Comparison of ENCODE assay signal across 9 cellular contexts in the genomic region with DNA sequence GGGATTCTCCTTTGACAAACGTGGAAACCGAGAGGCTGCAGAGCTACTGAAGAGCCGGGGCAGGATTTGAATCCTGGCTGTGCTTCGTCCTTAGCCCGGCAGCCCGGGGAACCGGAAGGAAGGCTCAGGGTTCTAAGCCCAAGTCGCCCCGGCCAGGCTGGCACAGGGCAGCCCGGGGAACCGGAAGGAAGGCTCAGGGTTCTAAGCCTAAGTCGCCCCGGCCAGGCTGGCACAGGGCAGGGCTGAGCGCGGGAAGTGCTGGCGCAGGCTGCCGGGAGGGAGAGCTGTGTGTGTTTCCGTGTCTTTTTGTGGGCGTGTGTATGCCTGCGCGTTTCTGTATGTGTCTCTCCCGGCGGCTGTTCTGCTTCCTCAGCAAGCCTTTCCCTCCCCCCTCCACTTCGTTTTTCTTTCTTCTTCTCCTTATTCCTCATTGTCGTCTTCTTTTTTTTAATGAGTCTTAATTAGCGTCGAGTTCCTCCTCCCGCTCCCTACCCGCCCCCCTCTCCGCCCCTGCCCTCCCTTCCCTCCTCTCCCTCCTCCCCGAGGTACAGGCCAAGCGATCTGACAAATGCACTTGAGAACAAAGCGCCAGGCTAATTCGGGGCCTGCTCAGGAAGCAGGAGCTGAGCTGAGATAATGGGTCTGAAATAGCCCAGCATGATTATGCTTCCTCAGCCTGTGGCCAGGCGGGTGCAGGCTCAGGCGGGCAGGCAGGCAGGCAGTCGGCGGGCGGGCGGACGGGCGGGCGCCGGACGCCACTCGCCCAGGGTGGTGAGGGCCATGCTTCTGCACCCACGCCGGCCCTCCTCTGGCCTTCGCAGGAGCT.
A peak's percentile ranks its signal among the peaks of the same experiment; 100 is the strongest.
DNase-seq lines count a peak whose midpoint lies in the region; ATAC-seq and TF ChIP-seq lines count a peak whose summit lies in the region.
"Had no signal": no experiment of that assay in that cellular context is flagged by ENCODE, and none has a peak within 500 bp of the region (broad histone marks: within the 10 kb centered on the region; RNA-seq: fewer than 3 reads in every experiment).

No MANE protein-coding gene starts in this region.

- H3K4me2 ChIP-seq in SK-N-SH, result 0 out of 2 replicates have a peak overlapping the region, but pooled peaks have one; percentile 37

- WGBS in SK-N-SH (ENCODE audit: low lambda C conversion rate), result 14% methylated on average over 22 of the region's 49 CpGs
- WGBS in right lobe of liver (ENCODE audit: insufficient coverage, low coverage, low lambda C conversion rate, missing lambda C conversion rate), result 31% methylated on average over 10 of the region's 49 CpGs

- no peaks in the 10 kb centered on the region for H4K20me1 ChIP-seq in SK-N-SH (ENCODE audit: insufficient read depth)

- H3K4me1 ChIP-seq in SK-N-SH (ENCODE audit: control insufficient read depth in 1 of 2, insufficient read depth in 2 of 2, low read depth in 1 of 2, low read length in 1 of 2) (peaks cover 9 to 39% of the 10 kb centered on the region in 2 experiments; a peak in 2 of 4 replicates), right lobe of liver (peaks cover 0 to 8% (median 0%) of the 10 kb centered on the region in 4 donors)

- H3K79me2 ChIP-seq in SK-N-SH (ENCODE audit: insufficient read depth), result no peaks in the 10 kb centered on the region

- CTCF ChIA-PET in activated CD4-positive, alpha-beta T cell treated with anti-CD3 and anti-CD28 coated beads, Interleukin-2, amount 10 ng/mL, durations not matched to agents 7 days and 5 days (lab: Charles Lee), result interaction anchor here (1.3 kb wide), 1 partner anchor 25 kb away, joined by 7 read pairs; no protein-coding TSS in a partner anchor
- CTCF ChIA-PET in SK-N-SH (lab: Yijun Ruan, JAX), result interaction anchor here (0.9 to 4.9 kb wide), 4 partner anchors 49 to 183 kb away, joined by 3 to 20 read pairs (median 4); a partner anchor contains a TSS

- H3K9me3 ChIP-seq in SK-N-SH (no peaks in the 10 kb centered on the region), right lobe of liver (no peaks in the 10 kb centered on the region)

- H3K36me3 Mint-ChIP-seq in activated CD4-positive, alpha-beta T cell treated with anti-CD3 and anti-CD28 coated beads, Interleukin-2, amount 10 ng/mL, durations not matched to agents 7 days and 5 days (ENCODE audit: low read depth), result no peaks in the 10 kb centered on the region
- no peaks in the 10 kb centered on the region for H3K36me3 Mint-ChIP-seq in stimulated activated naive CD8-positive, alpha-beta T cell treated with anti-CD3 and anti-CD28 coated beads, Interleukin-15, Interleukin-2, amounts not matched to agents 100 ng/mL and 50 ng/mL, for 24 hours (ENCODE audit: low read depth)

- H3K27ac ChIP-seq in SK-N-SH (ENCODE audit: low read depth in 2 of 2, low read length in 1 of 2) (peak overlapping the region; percentile 24 to 92; a peak in 3 of 4 replicates), right lobe of liver (peak overlapping the region; percentile 21 to 51 (median 33))

- H2AFZ ChIP-seq in SK-N-SH (ENCODE audit: low read depth), result no peak overlapping the region

- H3K27me3 ChIP-seq in SK-N-SH (ENCODE audit: insufficient read depth), result peaks cover 21% of the 10 kb centered on the region
- H3K27me3 ChIP-seq in right lobe of liver, result no peaks in the 10 kb centered on the region

- peaks cover 3% of the 10 kb centered on the region for H3K4me1 Mint-ChIP-seq in activated CD4-positive, alpha-beta T cell treated with anti-CD3 and anti-CD28 coated beads, Interleukin-2, amount 10 ng/mL, durations not matched to agents 7 days and 5 days
- no peaks in the 10 kb centered on the region for H3K4me1 Mint-ChIP-seq in stimulated activated naive CD8-positive, alpha-beta T cell treated with anti-CD3 and anti-CD28 coated beads, Interleukin-15, Interleukin-2, amounts not matched to agents 100 ng/mL and 50 ng/mL, for 24 hours (ENCODE audit: low read depth)

- no peak for TF ChIP-seq POLR2A in right lobe of liver (IDR thresholded peaks at IDR 0.05)

- intact Hi-C loops in right lobe of liver (cut with DNase I), result no loop called here

- no peak for TF ChIP-seq EP300 in SK-N-SH (IDR thresholded peaks at IDR 0.05; ENCODE audit: borderline replicate concordance in 1 of 2, low read depth in 1 of 2, low read length in 1 of 2)

- no peaks in the 10 kb centered on the region for H3K27me3 Mint-ChIP-seq in activated CD4-positive, alpha-beta T cell treated with anti-CD3 and anti-CD28 coated beads, Interleukin-2, amount 10 ng/mL, durations not matched to agents 7 days and 5 days
- H3K27me3 Mint-ChIP-seq in stimulated activated naive CD8-positive, alpha-beta T cell treated with anti-CD3 and anti-CD28 coated beads, Interleukin-15, Interleukin-2, amounts not matched to agents 100 ng/mL and 50 ng/mL, for 24 hours, result no peaks in the 10 kb centered on the region

- no peaks in the 10 kb centered on the region for H3F3A ChIP-seq in SK-N-SH (replicated peaks; ENCODE audit: insufficient read depth)

- TF ChIP-seq RAD21 in SK-N-SH (IDR thresholded peaks at IDR 0.05; ENCODE audit: low read length), result no peak; the same call in 1 of the 2 replicates

- peak; percentile 8 for DNase-seq in activated CD4-positive, alpha-beta T cell treated with anti-CD3 and anti-CD28 coated beads, Interleukin-2, amount 10 ng/mL, durations not matched to agents 7 days and 5 days
- DNase-seq in activated CD4-positive, alpha-beta T cell treated with anti-CD3 and anti-CD28 coated beads for 1 hour, result no peak
- peak; percentile 73 for DNase-seq in SK-N-SH
- peak; percentile 93 for DNase-seq in dermis blood vessel endothelial cell
- peak in 1 of 3 donors; percentile 47 for DNase-seq in right lobe of liver

- no peaks in the 10 kb centered on the region for H3K9me3 Mint-ChIP-seq in activated CD4-positive, alpha-beta T cell treated with anti-CD3 and anti-CD28 coated beads, Interleukin-2, amount 10 ng/mL, durations not matched to agents 7 days and 5 days
- no peaks in the 10 kb centered on the region for H3K9me3 Mint-ChIP-seq in stimulated activated naive CD8-positive, alpha-beta T cell treated with anti-CD3 and anti-CD28 coated beads, Interleukin-15, Interleukin-2, amounts not matched to agents 100 ng/mL and 50 ng/mL, for 24 hours
- H3K9me3 Mint-ChIP-seq: T-helper 1 cell treated with Interleukin-12 subunit alpha and Interleukin-12 subunit beta and Interleukin-4 antibody, amounts not matched to agents 30 μg/mL and 1 μg/mL, for 36 hours had no signal

- peak; percentile 67 to 71 (median 69) for ATAC-seq in right lobe of liver
- ATAC-seq in GM21447 (IDR thresholded peaks at IDR 0.05; ENCODE audit: unreplicated experiment), result no peak
- ATAC-seq in GM18498 (IDR thresholded peaks at IDR 0.05; ENCODE audit: unreplicated experiment), result no peak

- POLR2A ChIA-PET in activated CD4-positive, alpha-beta T cell treated with anti-CD3 and anti-CD28 coated beads, Interleukin-2, amount 10 ng/mL, durations not matched to agents 7 days and 5 days (lab: Charles Lee), result no interaction called here
- POLR2A ChIA-PET in SK-N-SH (lab: Yijun Ruan, JAX), result interaction anchor here (1.1 to 2.5 kb wide), 2 partner anchors 16 to 66 kb away, joined by 3 to 21 read pairs; a partner anchor contains a TSS

- no peaks in the 10 kb centered on the region for H3K9me2 ChIP-seq in SK-N-SH

- TF ChIP-seq CTCF in SK-N-SH (IDR thresholded peaks at IDR 0.05) (no peak), right lobe of liver (IDR thresholded peaks at IDR 0.05) (no peak)

- no peaks in the 10 kb centered on the region for H3K36me3 ChIP-seq in SK-N-SH (replicated peaks in 1 of 2; ENCODE audit: control insufficient read depth in 1 of 2, insufficient read depth in 2 of 2, low read length in 1 of 2)
- no peaks in the 10 kb centered on the region for H3K36me3 ChIP-seq in right lobe of liver

- H3K4me3 Mint-ChIP-seq in activated CD4-positive, alpha-beta T cell treated with anti-CD3 and anti-CD28 coated beads, Interleukin-2, amount 10 ng/mL, durations not matched to agents 7 days and 5 days, result no peak overlapping the region
- H3K4me3 Mint-ChIP-seq in stimulated activated naive CD8-positive, alpha-beta T cell treated with anti-CD3 and anti-CD28 coated beads, Interleukin-15, Interleukin-2, amounts not matched to agents 100 ng/mL and 50 ng/mL, for 24 hours, result peak overlapping the region; percentile 13
- H3K4me3 Mint-ChIP-seq: T-helper 1 cell treated with Interleukin-12 subunit alpha and Interleukin-12 subunit beta and Interleukin-4 antibody, amounts not matched to agents 30 μg/mL and 1 μg/mL, for 36 hours had no signal

- H3K27ac Mint-ChIP-seq in activated CD4-positive, alpha-beta T cell treated with anti-CD3 and anti-CD28 coated beads, Interleukin-2, amount 10 ng/mL, durations not matched to agents 7 days and 5 days, result no peak overlapping the region
- H3K27ac Mint-ChIP-seq in stimulated activated naive CD8-positive, alpha-beta T cell treated with anti-CD3 and anti-CD28 coated beads, Interleukin-15, Interleukin-2, amounts not matched to agents 100 ng/mL and 50 ng/mL, for 24 hours, result no peak overlapping the region
- H3K27ac Mint-ChIP-seq: T-helper 1 cell treated with Interleukin-12 subunit alpha and Interleukin-12 subunit beta and Interleukin-4 antibody, amounts not matched to agents 30 μg/mL and 1 μg/mL, for 36 hours had no signal

- H3K9ac ChIP-seq in SK-N-SH, result no peak overlapping the region

- H3K4me3 ChIP-seq in SK-N-SH (ENCODE audit: low read depth in 2 of 2, low read length in 1 of 2) (no peak overlapping the region), right lobe of liver (no peak overlapping the region)

TF ChIP-seq in SK-N-SH, 30 proteins besides CTCF, POLR2A, EP300 and RAD21:
- TF ChIP-seq YY1 (IDR thresholded peaks at IDR 0.05; ENCODE audit: low read depth) (no peak), MXI1 (IDR thresholded peaks at IDR 0.05; ENCODE audit: low read depth, low read length) (0 out of 2 replicates have a peak, but pooled peaks have one; percentile 27)

Comparison
In these comparisons a context has a peak if more than half of its experiments do, and no peak if none do; other contexts are left out.
1. ATAC-seq: peak in right lobe of liver (4 of 4); none in GM21447 (single experiment) and GM18498 (single experiment).